30 cellular contexts compared by ENCODE assay signal in the genomic region with DNA sequence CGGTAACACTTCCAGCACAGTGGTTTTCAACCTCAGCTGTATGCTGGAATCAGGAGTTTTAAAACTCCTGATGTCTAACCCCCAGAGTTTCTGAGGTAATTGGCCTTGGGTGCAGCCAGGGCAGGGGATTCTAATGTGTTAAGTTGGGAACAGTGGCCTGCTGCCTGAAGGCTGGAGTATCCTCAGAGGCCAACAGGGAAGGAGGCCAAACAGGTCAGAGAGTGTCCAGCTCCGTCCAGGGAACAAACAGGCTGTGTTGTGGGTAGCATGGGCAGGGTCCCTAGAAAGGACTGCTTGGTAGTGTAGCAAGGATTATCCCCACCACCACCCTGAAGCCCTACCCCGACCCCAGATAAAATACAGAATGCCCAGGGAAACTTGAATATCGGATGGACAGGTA. TPM values are rescaled to one million over a fixed set of nuclear protein-coding genes. Genes with fewer than 3 reads are reported as not detected.
"Had no signal": no experiment of that assay in that cellular context is flagged by ENCODE, and none has a peak within 500 bp of the region (broad histone marks: within the 10 kb centered on the region; RNA-seq: fewer than 3 reads in every experiment).

No MANE protein-coding gene starts in this region.

- ATAC-seq: activated CD4-positive, alpha-beta T cell treated with anti-CD3 and anti-CD28 coated beads for 36 hours; activated CD8-positive, alpha-beta memory T cell treated with anti-CD3 and anti-CD28 coated beads, Interleukin-2, amount 10 ng/mL, durations not matched to agents 7 days and 5 days; activated CD8-positive, alpha-beta T cell treated with anti-CD3 and anti-CD28 coated beads, Interleukin-2, amount 10 ng/mL, durations not matched to agents 7 days and 5 days; activated naive CD4-positive, alpha-beta T cell treated with anti-CD3 and anti-CD28 coated beads, Interleukin-2, amount 50 U/mL, for 72 hours; activated T-cell treated with anti-CD3 and anti-CD28 coated beads, Interleukin-2, amount 50 U/mL, for 72 hours; effector memory CD8-positive, alpha-beta T cell had no signal

- H3K36me3 Mint-ChIP-seq: activated CD4-positive, alpha-beta memory T cell treated with anti-CD3 and anti-CD28 coated beads for 36 hours; activated CD8-positive, alpha-beta memory T cell treated with anti-CD3 and anti-CD28 coated beads, Interleukin-2, amount 10 ng/mL, durations not matched to agents 7 days and 5 days; activated naive CD4-positive, alpha-beta T cell treated with anti-CD3 and anti-CD28 coated beads, Interleukin-2, amount 10 ng/mL, durations not matched to agents 7 days and 5 days; activated naive CD4-positive, alpha-beta T cell treated with anti-CD3 and anti-CD28 coated beads, Interleukin-2, amount 50 U/mL, for 72 hours; activated naive CD8-positive, alpha-beta T cell treated with anti-CD3 and anti-CD28 coated beads, Interleukin-2, amount 10 ng/mL, durations not matched to agents 7 days and 5 days; brain had no signal

- H3K4me1 Mint-ChIP-seq: activated CD4-positive, alpha-beta T cell treated with anti-CD3 and anti-CD28 coated beads for 36 hours; activated CD4-positive, alpha-beta T cell treated with anti-CD3 and anti-CD28 coated beads, Interleukin-2, amount 10 ng/mL, durations not matched to agents 24 days and 14 days; activated CD8-positive, alpha-beta memory T cell treated with anti-CD3 and anti-CD28 coated beads, Interleukin-2, amount 10 ng/mL, durations not matched to agents 7 days and 5 days; activated naive CD4-positive, alpha-beta T cell treated with anti-CD3 and anti-CD28 coated beads, Interleukin-2, amount 10 ng/mL, durations not matched to agents 7 days and 5 days; activated naive CD8-positive, alpha-beta T cell treated with anti-CD3 and anti-CD28 coated beads, Interleukin-2, amount 10 ng/mL, durations not matched to agents 7 days and 5 days; brain; central memory CD8-positive, alpha-beta T cell had no signal

- FAIRE-seq: endometrium, endothelial cell of umbilical vein had no signal

- H3K27ac Mint-ChIP-seq: activated CD4-positive, alpha-beta memory T cell treated with anti-CD3 and anti-CD28 coated beads for 36 hours; activated CD4-positive, alpha-beta T cell treated with anti-CD3 and anti-CD28 coated beads for 36 hours; activated CD4-positive, alpha-beta T cell treated with anti-CD3 and anti-CD28 coated beads, Interleukin-2, amount 10 ng/mL, durations not matched to agents 24 days and 14 days; activated CD8-positive, alpha-beta memory T cell treated with anti-CD3 and anti-CD28 coated beads, Interleukin-2, amount 10 ng/mL, durations not matched to agents 7 days and 5 days; activated CD8-positive, alpha-beta T cell treated with anti-CD3 and anti-CD28 coated beads, Interleukin-2, amount 10 ng/mL, durations not matched to agents 7 days and 5 days; activated naive CD4-positive, alpha-beta T cell treated with anti-CD3 and anti-CD28 coated beads, Interleukin-2, amount 10 ng/mL, durations not matched to agents 7 days and 5 days; activated naive CD4-positive, alpha-beta T cell treated with anti-CD3 and anti-CD28 coated beads, Interleukin-2, amount 50 U/mL, for 72 hours; activated naive CD8-positive, alpha-beta T cell treated with anti-CD3 and anti-CD28 coated beads, Interleukin-2, amount 10 ng/mL, durations not matched to agents 7 days and 5 days; activated T-cell treated with anti-CD3 and anti-CD28 coated beads, Interleukin-2, amount 50 U/mL, for 72 hours; brain; effector memory CD8-positive, alpha-beta T cell had no signal

- H3K9me3 Mint-ChIP-seq: activated CD4-positive, alpha-beta memory T cell treated with anti-CD3 and anti-CD28 coated beads for 36 hours; activated CD4-positive, alpha-beta T cell treated with anti-CD3 and anti-CD28 coated beads, Interleukin-2, amount 10 ng/mL, durations not matched to agents 24 days and 14 days; activated naive CD4-positive, alpha-beta T cell treated with anti-CD3 and anti-CD28 coated beads, Interleukin-2, amount 10 ng/mL, durations not matched to agents 7 days and 5 days; activated naive CD4-positive, alpha-beta T cell treated with anti-CD3 and anti-CD28 coated beads, Interleukin-2, amount 50 U/mL, for 72 hours; activated naive CD8-positive, alpha-beta T cell treated with anti-CD3 and anti-CD28 coated beads, Interleukin-2, amount 10 ng/mL, durations not matched to agents 7 days and 5 days; activated T-cell treated with anti-CD3 and anti-CD28 coated beads, Interleukin-2, amount 50 U/mL, for 72 hours; central memory CD8-positive, alpha-beta T cell; effector memory CD8-positive, alpha-beta T cell had no signal

- H3K4me1 ChIP-seq: ascending aorta, breast epithelium, esophagus squamous epithelium had no signal

- H3K9me3 ChIP-seq: ascending aorta, breast epithelium, esophagus squamous epithelium had no signal

- H3K36me3 ChIP-seq: ascending aorta, breast epithelium, cardiac muscle cell, esophagus squamous epithelium had no signal

- H3K27me3 ChIP-seq: ascending aorta, breast epithelium, cardiac muscle cell had no signal

- H3K4me3 ChIP-seq: ascending aorta, breast epithelium, cardiac muscle cell, coronary artery, esophagus squamous epithelium had no signal

- DNase-seq: activated CD4-positive, alpha-beta memory T cell treated with anti-CD3 and anti-CD28 coated beads for 36 hours; activated CD4-positive, alpha-beta T cell treated with anti-CD3 and anti-CD28 coated beads for 36 hours; activated CD4-positive, alpha-beta T cell treated with anti-CD3 and anti-CD28 coated beads, Interleukin-2, amount 10 ng/mL, durations not matched to agents 24 days and 14 days; activated CD4-positive, CD25-positive, alpha-beta regulatory T cell; activated CD4-positive, CD25-positive, alpha-beta regulatory T cell treated with anti-CD3 and anti-CD28 coated beads, Interleukin-2, amount 50 U/mL, for 72 hours; activated CD8-positive, alpha-beta memory T cell treated with anti-CD3 and anti-CD28 coated beads, Interleukin-2, amount 10 ng/mL, durations not matched to agents 7 days and 5 days; activated CD8-positive, alpha-beta memory T cell treated with anti-CD3 and anti-CD28 coated beads, Interleukin-2, amount 50 U/mL, for 4 hours; activated CD8-positive, alpha-beta T cell treated with anti-CD3 and anti-CD28 coated beads, Interleukin-2, amount 10 ng/mL, durations not matched to agents 7 days and 5 days; activated gamma-delta T cell; activated naive CD4-positive, alpha-beta T cell; activated naive CD4-positive, alpha-beta T cell treated with anti-CD3 and anti-CD28 coated beads, Interleukin-2, amount 10 ng/mL, durations not matched to agents 7 days and 5 days; activated naive CD8-positive, alpha-beta T cell treated with anti-CD3 and anti-CD28 coated beads, Interleukin-2, amount 10 ng/mL, durations not matched to agents 7 days and 5 days; activated T-cell treated with anti-CD3 and anti-CD28 coated beads, Interleukin-2, amount 50 U/mL, for 1 hour; activated T-cell treated with anti-CD3 and anti-CD28 coated beads, Interleukin-2, amount 50 U/mL, for 72 hours; dermis blood vessel endothelial cell; effector CD4-positive, alpha-beta T cell; effector memory CD8-positive, alpha-beta T cell; esophagus squamous epithelium; foreskin melanocyte; T-helper 2 cell had no signal

- H3K27ac ChIP-seq: ascending aorta, breast epithelium, cardiac muscle cell, coronary artery, epithelial cell of prostate, esophagus squamous epithelium had no signal

- H3K4me3 Mint-ChIP-seq: activated CD4-positive, alpha-beta memory T cell treated with anti-CD3 and anti-CD28 coated beads for 36 hours; activated CD4-positive, alpha-beta T cell treated with anti-CD3 and anti-CD28 coated beads for 36 hours; activated CD4-positive, alpha-beta T cell treated with anti-CD3 and anti-CD28 coated beads, Interleukin-2, amount 10 ng/mL, durations not matched to agents 24 days and 14 days; activated CD8-positive, alpha-beta memory T cell treated with anti-CD3 and anti-CD28 coated beads, Interleukin-2, amount 10 ng/mL, durations not matched to agents 7 days and 5 days; activated CD8-positive, alpha-beta T cell treated with anti-CD3 and anti-CD28 coated beads, Interleukin-2, amount 10 ng/mL, durations not matched to agents 7 days and 5 days; activated naive CD4-positive, alpha-beta T cell treated with anti-CD3 and anti-CD28 coated beads, Interleukin-2, amount 10 ng/mL, durations not matched to agents 7 days and 5 days; activated naive CD8-positive, alpha-beta T cell treated with anti-CD3 and anti-CD28 coated beads, Interleukin-2, amount 10 ng/mL, durations not matched to agents 7 days and 5 days; activated T-cell treated with anti-CD3 and anti-CD28 coated beads, Interleukin-2, amount 50 U/mL, for 72 hours; brain; central memory CD8-positive, alpha-beta T cell; effector memory CD8-positive, alpha-beta T cell had no signal

RNA-seq across cellular contexts. Expression of gene DAGLA, which starts 10.8 kb away (rescaled TPM):
- total RNA-seq: activated CD8-positive, alpha-beta memory T cell treated with anti-CD3 and anti-CD28 coated beads, Interleukin-2, amount 10 ng/mL, durations not matched to agents 7 days and 5 days had no signal
